Comparison of ENCODE assay signal across 13 cellular contexts in genomic region chr10:78551184-78552005, GRCh38.
DNase-seq lines count a peak whose midpoint lies in the region; ATAC-seq and TF ChIP-seq lines count a peak whose summit lies in the region.
"Had no signal": no experiment of that assay in that cellular context is flagged by ENCODE, and none has a peak within 500 bp of the region (broad histone marks: within the 10 kb centered on the region; RNA-seq: fewer than 3 reads in every experiment).

No MANE protein-coding gene starts in this region.

- H3K4me1 Mint-ChIP-seq in H9: peaks cover 44 to 46% of the 10 kb centered on the region in 2 experiments

- H2BK12ac ChIP-seq in H9 (ENCODE audit: insufficient read length, low read depth, low read length): no peak overlapping the region

- no peak overlapping the region for H3T11ph ChIP-seq in H9 (ENCODE audit: low read length)

- no peak overlapping the region for H2BK15ac ChIP-seq in H9 (ENCODE audit: low read depth, low read length)

- H2AFZ ChIP-seq in H9 (ENCODE audit: low read length): peak overlapping the region; percentile 44

- no peaks in the 10 kb centered on the region for H4K20me1 ChIP-seq in H9 (ENCODE audit: control insufficient read depth, insufficient read depth, insufficient read length)

- peak; percentile 85 for DNase-seq in H9
- peak; percentile 45 for DNase-seq in NCI-H345 treated with DMSO at 0.1 percent for 48 hours (lab: John Stamatoyannopoulos, UW; ENCODE audit: unreplicated experiment)
- DNase-seq in iPS DF 19.7 (ENCODE audit: low read depth, low spot score): peak; percentile 57
- peak; percentile 31 for DNase-seq in stimulated activated CD8-positive, alpha-beta memory T cell treated with anti-CD3 and anti-CD28 coated beads, Interleukin-4, amount 100 ng/mL, for 48 hours
- no peak for DNase-seq in NCI-H1930 (lab: John Stamatoyannopoulos, UW)
- DNase-seq in adrenal gland: no peak
- no peak for DNase-seq in MV-4-11 (lab: John Stamatoyannopoulos, UW)
- DNase-seq: activated T-cell treated with anti-CD3 and anti-CD28 coated beads, Interleukin-2, amount 50 U/mL, for 48 hours; NCI-H2029 treated with DMSO at 0.1 percent for 48 hours; stimulated activated naive CD4-positive, alpha-beta T cell had no signal

- no peak for TF ChIP-seq POLR2A in adrenal gland (IDR thresholded peaks at IDR 0.05)

- H2BK20ac ChIP-seq in H9 (ENCODE audit: low read depth, low read length, poor library complexity, severe bottlenecking): no peak overlapping the region

- peak overlapping the region; percentile 72 to 93 (median 87); a peak in 6 of 7 replicates for H3K27ac Mint-ChIP-seq in H9

- H3K79me2 ChIP-seq in H9 (ENCODE audit: insufficient read depth, low read length): no peaks in the 10 kb centered on the region

- H2BK5ac ChIP-seq in H9 (ENCODE audit: insufficient read length, low read length): no peak overlapping the region

- H4K8ac ChIP-seq in H9 (replicated peaks; ENCODE audit: insufficient read length, low read depth, low read length): no peak overlapping the region

- H3K4me3 ChIP-seq in adrenal gland: no peak overlapping the region
- H3K4me3 ChIP-seq: K562 had no signal

- H3K23me2 ChIP-seq in H9 (ENCODE audit: insufficient read length, low read depth, low read length, poor library complexity, severe bottlenecking): no peaks in the 10 kb centered on the region

- no peak overlapping the region for H3K56ac ChIP-seq in H9 (ENCODE audit: insufficient read length, low read depth, low read length)

- peak overlapping the region; percentile 32 to 61; a peak in 4 of 5 replicates for H3K4me3 Mint-ChIP-seq in H9

- H3K27ac ChIP-seq in H9 (ENCODE audit: insufficient read length, low read depth, low read length) (no peak overlapping the region), adrenal gland (peak overlapping the region in 1 of 5 donors; percentile 75)

- no CpG with 5 or more reads among the region's 10 CpGs for WGBS in H9 (ENCODE audit: extremely low coverage, insufficient read length, low lambda C conversion rate)
- WGBS in adrenal gland, 4 donors: 91 to 95% (median 92%) methylated on average over 7 to 10 of the region's 10 CpGs

- no peak overlapping the region for H3K23ac ChIP-seq in H9 (ENCODE audit: insufficient read length, low read depth, low read length)

- H3K27me3 Mint-ChIP-seq in H9 (ENCODE audit: low read depth): peaks cover 37% of the 10 kb centered on the region

- H3K4me1 ChIP-seq in H9 (ENCODE audit: insufficient read depth, low read length): peaks cover 20% of the 10 kb centered on the region; the same call in 1 of the 2 replicates
- peaks cover 0 to 12% of the 10 kb centered on the region in 2 donors for H3K4me1 ChIP-seq in adrenal gland (replicated peaks in 1 of 2)

- H3K4me2 ChIP-seq in H9 (ENCODE audit: insufficient read depth, insufficient read length, low read length): no peak overlapping the region

- peak overlapping the region; percentile 73; the same call in 1 of the 2 replicates for H3K14ac ChIP-seq in H9 (ENCODE audit: insufficient read depth, low read length)

- no peak overlapping the region for H2BK120ac ChIP-seq in H9 (ENCODE audit: low read depth, low read length, poor library complexity, severe bottlenecking)

- H3K36me3 Mint-ChIP-seq in H9 (ENCODE audit: insufficient read depth in 1 of 3, low read depth in 3 of 3): no peaks in the 10 kb centered on the region

- H3K9me3 ChIP-seq in H9 (ENCODE audit: control insufficient read depth, low read depth, low read length): no peaks in the 10 kb centered on the region
- no peaks in the 10 kb centered on the region for H3K9me3 ChIP-seq in adrenal gland (replicated peaks in 1 of 3)

- no peak overlapping the region for H4K91ac ChIP-seq in H9 (ENCODE audit: insufficient read length, low read depth, low read length)

- peaks cover 0 to 2% of the 10 kb centered on the region in 2 experiments; a peak in 1 of 5 replicates for H3K9me3 Mint-ChIP-seq in H9

- no peak for ATAC-seq in GM21526 (IDR thresholded peaks at IDR 0.05; ENCODE audit: low FRiP score, unreplicated experiment)
- ATAC-seq: esophagus mucosa, K562 had no signal

- H3K9ac ChIP-seq in H9 (ENCODE audit: extremely low read depth, insufficient read length, low read length): no peak overlapping the region

- no peak for TF ChIP-seq CTCF in H9 (conservative IDR thresholded peaks at IDR 0.05)
- TF ChIP-seq CTCF in adrenal gland (IDR thresholded peaks at IDR 0.05): no peak

- peak overlapping the region; percentile 85 for H3K18ac ChIP-seq in H9 (ENCODE audit: insufficient read length, low read depth, low read length)

- H3K36me3 ChIP-seq in adrenal gland (replicated peaks in 1 of 2): no peaks in the 10 kb centered on the region

- H2AK5ac ChIP-seq in H9 (ENCODE audit: insufficient read length, low read length): no peak overlapping the region

- H3K79me1 ChIP-seq in H9 (ENCODE audit: insufficient read depth, low read depth, low read length, poor library complexity, severe bottlenecking): no peaks in the 10 kb centered on the region

- intact Hi-C loops in adrenal gland (cut with DNase I): no loop called here

- no peaks in the 10 kb centered on the region for H3K27me3 ChIP-seq in H9 (ENCODE audit: insufficient read depth, low read length)
- no peaks in the 10 kb centered on the region for H3K27me3 ChIP-seq in adrenal gland

- H3K4ac ChIP-seq in H9 (ENCODE audit: low read depth, low read length): no peak overlapping the region; the same call in 1 of the 2 replicates

- no peak overlapping the region for H4K5ac ChIP-seq in H9 (ENCODE audit: insufficient read length, low read depth, low read length)

Comparison
In these comparisons a context has a peak if more than half of its experiments do, and no peak if none do; other contexts are left out.
1. DNase-seq: peak in H9 (single experiment), NCI-H345 treated with DMSO at 0.1 percent for 48 hours (single experiment), iPS DF 19.7 (single experiment) and stimulated activated CD8-positive, alpha-beta memory T cell treated with anti-CD3 and anti-CD28 coated beads, Interleukin-4, amount 100 ng/mL, for 48 hours (single experiment); none in NCI-H1930 (0 of 2), adrenal gland (0 of 7) and MV-4-11 (single experiment).